Comparison of ENCODE assay signal across 21 cellular contexts in the genomic region with DNA sequence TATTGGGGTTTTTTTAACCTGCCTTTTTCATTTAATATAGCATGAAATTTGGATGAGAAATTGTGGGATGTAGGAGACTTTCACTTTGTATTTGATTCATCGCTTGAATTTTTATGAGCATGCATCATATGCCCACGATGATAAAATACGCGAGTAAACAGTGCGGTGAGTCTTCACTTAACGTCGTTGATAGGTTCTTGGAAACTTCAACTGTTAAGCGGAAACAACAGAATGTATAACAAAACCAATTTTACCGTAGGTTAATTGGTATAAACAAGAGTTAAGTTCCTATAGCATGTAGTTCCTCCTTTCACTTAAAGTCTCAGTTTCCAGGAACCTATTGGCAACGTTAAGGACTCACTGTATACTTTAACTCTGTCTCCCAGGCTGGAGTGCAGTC.
"Had no signal": no experiment of that assay in that cellular context is flagged by ENCODE, and none has a peak within 500 bp of the region (broad histone marks: within the 10 kb centered on the region; RNA-seq: fewer than 3 reads in every experiment).

No MANE protein-coding gene starts in this region.

- H3K4me3 Mint-ChIP-seq: activated CD4-positive, alpha-beta T cell treated with anti-CD3 and anti-CD28 coated beads, Interleukin-2, amount 10 ng/mL, durations not matched to agents 7 days and 5 days; activated naive CD4-positive, alpha-beta T cell treated with anti-CD3 and anti-CD28 coated beads, Interleukin-2, amount 10 ng/mL, durations not matched to agents 7 days and 5 days; activated T-cell treated with anti-CD3 and anti-CD28 coated beads, Interleukin-2, amount 50 U/mL, for 4 hours; nephron had no signal

- H3K9me3 ChIP-seq: heart right ventricle, neutrophil, stomach, suprapubic skin, tibial nerve had no signal

- H3K36me3 ChIP-seq: cardiac muscle cell, heart right ventricle, neutrophil, stomach, suprapubic skin, tibial nerve had no signal

- H3K36me3 Mint-ChIP-seq: activated naive CD4-positive, alpha-beta T cell treated with anti-CD3 and anti-CD28 coated beads, Interleukin-2, amount 10 ng/mL, durations not matched to agents 7 days and 5 days had no signal

- H3K4me1 Mint-ChIP-seq: activated naive CD4-positive, alpha-beta T cell treated with anti-CD3 and anti-CD28 coated beads, Interleukin-2, amount 10 ng/mL, durations not matched to agents 7 days and 5 days had no signal

- ATAC-seq: heart right ventricle, left cardiac atrium, right cardiac atrium had no signal

- H3K27me3 ChIP-seq: cardiac muscle cell, heart right ventricle, neutrophil, suprapubic skin, tibial nerve had no signal

- H3K27ac Mint-ChIP-seq: activated CD4-positive, alpha-beta T cell treated with anti-CD3 and anti-CD28 coated beads, Interleukin-2, amount 10 ng/mL, durations not matched to agents 7 days and 5 days; activated naive CD4-positive, alpha-beta T cell treated with anti-CD3 and anti-CD28 coated beads, Interleukin-2, amount 10 ng/mL, durations not matched to agents 7 days and 5 days; nephron had no signal

- H3K4me1 ChIP-seq: parathyroid adenoma, stomach, suprapubic skin had no signal

- H3K4me3 ChIP-seq: cardiac muscle cell, heart right ventricle, stomach, suprapubic skin, tibial nerve had no signal

- H3K27me3 Mint-ChIP-seq: activated CD4-positive, alpha-beta T cell treated with anti-CD3 and anti-CD28 coated beads, Interleukin-2, amount 10 ng/mL, durations not matched to agents 7 days and 5 days; activated naive CD4-positive, alpha-beta T cell treated with anti-CD3 and anti-CD28 coated beads, Interleukin-2, amount 10 ng/mL, durations not matched to agents 7 days and 5 days had no signal

- DNase-seq: activated CD4-positive, alpha-beta T cell treated with anti-CD3 and anti-CD28 coated beads, Interleukin-2, amount 10 ng/mL, durations not matched to agents 7 days and 5 days; activated CD8-positive, alpha-beta memory T cell treated with anti-CD3 and anti-CD28 coated beads, Interleukin-2, amount 50 U/mL, for 4 hours; activated effector memory CD4-positive, alpha-beta T cell treated with anti-CD3 and anti-CD28 coated beads, Interleukin-2, amount 50 U/mL, for 16 hours; activated naive CD4-positive, alpha-beta T cell treated with anti-CD3 and anti-CD28 coated beads, Interleukin-2, amount 10 ng/mL, durations not matched to agents 7 days and 5 days; activated T-cell treated with anti-CD3 and anti-CD28 coated beads, Interleukin-2, amount 50 U/mL, for 4 hours; amygdala; heart right ventricle; islet precursor cell; left cardiac atrium; right cardiac atrium; stimulated activated CD4-positive, alpha-beta T cell treated with anti-CD3 and anti-CD28 coated beads, Interleukin-12 subunit alpha, Interleukin-12 subunit beta, amount 100 ng/mL, for 4 hours; stimulated activated CD4-positive, alpha-beta T cell treated with anti-CD3 and anti-CD28 coated beads, Interleukin-4, amount 100 ng/mL, for 4 hours; stomach; T-helper 9 cell had no signal

- H3K27ac ChIP-seq: cardiac muscle cell, epithelial cell of prostate, heart right ventricle, neutrophil, parathyroid adenoma, stomach, suprapubic skin, tibial nerve had no signal

- H3K9me3 Mint-ChIP-seq: activated CD4-positive, alpha-beta T cell treated with anti-CD3 and anti-CD28 coated beads, Interleukin-2, amount 10 ng/mL, durations not matched to agents 7 days and 5 days; activated naive CD4-positive, alpha-beta T cell treated with anti-CD3 and anti-CD28 coated beads, Interleukin-2, amount 10 ng/mL, durations not matched to agents 7 days and 5 days; activated T-cell treated with anti-CD3 and anti-CD28 coated beads, Interleukin-2, amount 50 U/mL, for 4 hours; nephron had no signal
